ENCODE assay signal across 1 cellular context in the genomic region with DNA sequence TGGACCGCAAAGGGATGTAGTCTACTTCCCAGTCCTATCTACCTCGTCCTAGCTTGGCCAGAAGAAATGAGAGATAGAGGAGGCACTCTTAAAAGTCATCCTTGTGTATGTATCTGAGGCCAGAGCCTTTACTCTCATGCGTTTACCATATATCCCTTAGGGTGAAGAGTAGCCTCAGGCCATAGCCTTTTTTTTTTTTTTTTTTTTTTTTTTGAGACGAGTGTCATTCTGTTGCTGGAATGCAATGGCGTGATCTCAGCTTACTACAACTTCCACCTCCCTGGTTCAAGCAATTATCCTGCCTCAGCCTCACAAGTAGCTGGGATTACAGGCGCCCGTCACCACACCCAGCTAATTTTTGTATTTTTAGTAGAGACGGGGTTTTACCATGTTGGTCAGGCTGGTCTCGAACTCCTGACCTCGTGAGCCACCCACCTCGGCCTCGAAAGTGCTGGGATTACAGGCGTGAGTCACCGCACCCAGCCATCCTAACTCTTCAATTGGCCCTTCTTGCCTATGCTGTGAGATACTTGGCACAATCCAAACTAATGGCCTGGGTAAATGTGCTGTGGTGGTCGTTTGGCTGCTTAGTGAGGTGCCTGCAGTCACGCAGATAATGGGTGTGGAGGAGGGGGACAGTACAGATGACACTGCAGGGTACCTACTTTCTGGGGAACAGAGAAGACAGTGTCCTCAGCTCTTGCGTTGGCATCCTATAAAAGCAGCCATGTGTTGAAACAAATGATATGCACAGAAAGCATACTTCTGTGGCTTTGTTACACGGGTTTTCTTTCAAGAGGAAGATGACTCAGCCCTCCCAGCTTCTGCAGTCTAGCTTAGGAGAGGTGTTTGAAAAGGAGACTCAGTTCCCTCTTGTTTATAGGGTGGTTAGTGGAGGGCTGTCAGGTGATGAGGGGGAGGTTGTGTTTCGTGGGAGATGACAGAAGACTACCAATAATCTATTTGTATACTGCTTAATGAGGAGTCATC.
TF ChIP-seq lines count a peak whose summit lies in the region.

No MANE protein-coding gene starts in this region.

TF ChIP-seq in A549, 52 proteins besides CTCF, POLR2A, EP300 and RAD21 (continued from another document):
- TF ChIP-seq REST (IDR thresholded peaks at IDR 0.05) (no peak), TP53 (CRISPR knock-in tag; IDR thresholded peaks at IDR 0.05) (no peak), NFE2L2 (conservative IDR thresholded peaks at IDR 0.05; ENCODE audit: low read length) (no peak), NR3C1 (IDR thresholded peaks at IDR 0.05) (no peak), JUNB (IDR thresholded peaks at IDR 0.05) (no peak)
